In genomic region chr12:38775457-38775856, GRCh38 we compare ENCODE assay signal across 12 cellular contexts.
DNase-seq lines count a peak whose midpoint lies in the region; ATAC-seq and TF ChIP-seq lines count a peak whose summit lies in the region.
"Had no signal": no experiment of that assay in that cellular context is flagged by ENCODE, and none has a peak within 500 bp of the region (broad histone marks: within the 10 kb centered on the region; RNA-seq: fewer than 3 reads in every experiment).

No MANE protein-coding gene starts in this region.

- no peaks in the 10 kb centered on the region for H3K36me3 ChIP-seq in MG63

- no peaks in the 10 kb centered on the region for H3K27me3 Mint-ChIP-seq in activated T-helper 17 cell treated with anti-CD3 and anti-CD28 coated beads, Interleukin-2, amount 50 U/mL, for 72 hours
- H3K27me3 Mint-ChIP-seq in HFFc6 (ENCODE audit: insufficient read depth) = no peaks in the 10 kb centered on the region; the same call in 1 of the 2 replicates

- no peak overlapping the region for H3K4me3 Mint-ChIP-seq in activated T-helper 17 cell treated with anti-CD3 and anti-CD28 coated beads, Interleukin-2, amount 50 U/mL, for 72 hours
- H3K4me3 Mint-ChIP-seq in HFFc6 = no peak overlapping the region

- peaks cover 6% of the 10 kb centered on the region; the same call in 1 of the 2 replicates for H3K9me3 ChIP-seq in MG63

- TF ChIP-seq CTCF in HFFc6 (IDR thresholded peaks at IDR 0.05) = no peak

- no peak for DNase-seq in MG63
- no peak for DNase-seq in HFFc6
- no peak for DNase-seq in NCI-H82 treated with DMSO at 0.1 percent for 48 hours (lab: John Stamatoyannopoulos, UW; ENCODE audit: unreplicated experiment)
- DNase-seq: cerebellar nuclear complex, foreskin melanocyte, Kasumi-1, NCI-H526 had no signal

- ATAC-seq in GM18867 (IDR thresholded peaks at IDR 0.05; ENCODE audit: unreplicated experiment) = peak; percentile 95
- peak; percentile 96 for ATAC-seq in GM21381 (IDR thresholded peaks at IDR 0.05; ENCODE audit: unreplicated experiment)
- peak; percentile 97 for ATAC-seq in HG03039 (IDR thresholded peaks at IDR 0.05; ENCODE audit: unreplicated experiment)
- peak; percentile 84 for ATAC-seq in activated T-helper 17 cell treated with anti-CD3 and anti-CD28 coated beads, Interleukin-2, amount 50 U/mL, for 72 hours (replicated peaks)

- H3K9me3 Mint-ChIP-seq in activated T-helper 17 cell treated with anti-CD3 and anti-CD28 coated beads, Interleukin-2, amount 50 U/mL, for 72 hours = peaks cover 9% of the 10 kb centered on the region
- peaks cover 27% of the 10 kb centered on the region for H3K9me3 Mint-ChIP-seq in HFFc6

- H3K27ac Mint-ChIP-seq in activated T-helper 17 cell treated with anti-CD3 and anti-CD28 coated beads, Interleukin-2, amount 50 U/mL, for 72 hours = peak overlapping the region; percentile 20
- no peak overlapping the region for H3K27ac Mint-ChIP-seq in HFFc6

- H3K27me3 ChIP-seq in MG63 = no peaks in the 10 kb centered on the region

- H3K36me3 Mint-ChIP-seq in activated T-helper 17 cell treated with anti-CD3 and anti-CD28 coated beads, Interleukin-2, amount 50 U/mL, for 72 hours (ENCODE audit: low read depth) = peaks cover 3% of the 10 kb centered on the region
- H3K36me3 Mint-ChIP-seq in HFFc6 (ENCODE audit: low read depth) = no peaks in the 10 kb centered on the region

- H3K4me3 ChIP-seq in MG63 = no peak overlapping the region
- H3K4me3 ChIP-seq: lung had no signal

- H3K4me1 Mint-ChIP-seq in activated T-helper 17 cell treated with anti-CD3 and anti-CD28 coated beads, Interleukin-2, amount 50 U/mL, for 72 hours = no peaks in the 10 kb centered on the region
- H3K4me1 Mint-ChIP-seq in HFFc6 (ENCODE audit: low read depth) = no peaks in the 10 kb centered on the region
